Comparison of ENCODE assay signal across 30 cellular contexts in genomic region chr10:72828294-72828693, GRCh38.
"Had no signal": no experiment of that assay in that cellular context is flagged by ENCODE, and none has a peak within 500 bp of the region (broad histone marks: within the 10 kb centered on the region; RNA-seq: fewer than 3 reads in every experiment).

No MANE protein-coding gene starts in this region.

- H3K4me3 ChIP-seq: left lung, lower lobe of right lung, pancreas, prostate gland, skin epidermis, stomach, thoracic aorta, tibial nerve, uterus had no signal

- DNase-seq: hypothalamus; immature natural killer cell; left colon; left lung; lower lobe of right lung; mammary epithelial cell; mesenchymal stem cell; naive B cell; nucleus accumbens; posterior cingulate gyrus; retina; stimulated activated CD4-positive, alpha-beta T cell treated with anti-CD3 and anti-CD28 coated beads, Interleukin-12 subunit alpha, Interleukin-12 subunit beta, amount 100 ng/mL, for 4 hours; stimulated activated CD4-positive, alpha-beta T cell treated with anti-CD3 and anti-CD28 coated beads, Interleukin-15, amount 100 ng/mL, for 24 hours; stimulated activated CD4-positive, alpha-beta T cell treated with anti-CD3 and anti-CD28 coated beads, Interleukin-2, amount 100 ng/mL, for 24 hours; stimulated activated CD4-positive, alpha-beta T cell treated with anti-CD3 and anti-CD28 coated beads, Interleukin-4, amount 100 ng/mL, for 1 hour; stimulated activated naive B cell treated with anti-CD40 and anti-IgM and Interleukin-4, amounts not matched to agents 10 μg/mL and 1 μg/mL and 100 μg/mL, for 72 hours; stimulated activated naive CD8-positive, alpha-beta T cell treated with anti-CD3 and anti-CD28 coated beads, Interleukin-15, Interleukin-2, amounts not matched to agents 100 U/mL and 50 U/mL, for 24 hours; uterus had no signal

- FAIRE-seq: islet of Langerhans, pancreas had no signal

- H3K9me3 Mint-ChIP-seq: immature natural killer cell; naive B cell; natural killer cell treated with Interleukin-12 subunit alpha and Interleukin-12 subunit beta and Interleukin-15 and Interleukin-18, amount 100 ng/mL, for 72 hours; neural crest cell; stimulated activated naive B cell treated with anti-CD40 and anti-IgM and Interleukin-4, amounts not matched to agents 10 μg/mL and 1 μg/mL and 100 μg/mL, for 72 hours; type B pancreatic cell had no signal

- H3K27ac ChIP-seq: left lung, lower lobe of right lung, pancreas, prostate gland, skin epidermis, thoracic aorta, tibial nerve had no signal

- H3K9me3 ChIP-seq: left lung, lower lobe of right lung, pancreas, prostate gland, stomach, thoracic aorta, tibial nerve, uterus had no signal

- H3K27me3 ChIP-seq: left lung, pancreas, stomach, tibial nerve, uterus had no signal

- H3K4me1 Mint-ChIP-seq: immature natural killer cell, neural crest cell had no signal

- H3K4me3 Mint-ChIP-seq: immature natural killer cell; naive B cell; natural killer cell treated with Interleukin-12 subunit alpha and Interleukin-12 subunit beta and Interleukin-15 and Interleukin-18, amount 100 ng/mL, for 72 hours; neural crest cell; stimulated activated naive B cell treated with anti-CD40 and anti-IgM and Interleukin-4, amounts not matched to agents 10 μg/mL and 1 μg/mL and 100 μg/mL, for 72 hours; type B pancreatic cell had no signal

- ATAC-seq: left colon; left lung; lower lobe of right lung; natural killer cell treated with Interleukin-12 subunit alpha and Interleukin-12 subunit beta and Interleukin-15 and Interleukin-18, amount 100 ng/mL, for 72 hours; right cardiac atrium; sciatic nerve; stimulated activated naive B cell treated with anti-CD40 and anti-IgM and Interleukin-4, amounts not matched to agents 10 μg/mL and 1 μg/mL and 100 μg/mL, for 72 hours; stimulated activated naive CD8-positive, alpha-beta T cell treated with anti-CD3 and anti-CD28 coated beads, Interleukin-15, Interleukin-2, amounts not matched to agents 100 U/mL and 50 U/mL, for 24 hours had no signal

- H3K4me1 ChIP-seq: prostate gland had no signal

- H3K36me3 ChIP-seq: left lung, lower lobe of right lung, pancreas, prostate gland, stomach, thoracic aorta, tibial nerve, uterus had no signal

- H3K27me3 Mint-ChIP-seq: naive B cell; natural killer cell treated with Interleukin-12 subunit alpha and Interleukin-12 subunit beta and Interleukin-15 and Interleukin-18, amount 100 ng/mL, for 72 hours; stimulated activated naive B cell treated with anti-CD40 and anti-IgM and Interleukin-4, amounts not matched to agents 10 μg/mL and 1 μg/mL and 100 μg/mL, for 72 hours; type B pancreatic cell had no signal

- H3K36me3 Mint-ChIP-seq: natural killer cell treated with Interleukin-12 subunit alpha and Interleukin-12 subunit beta and Interleukin-15 and Interleukin-18, amount 100 ng/mL, for 72 hours; stimulated activated naive B cell treated with anti-CD40 and anti-IgM and Interleukin-4, amounts not matched to agents 10 μg/mL and 1 μg/mL and 100 μg/mL, for 72 hours; type B pancreatic cell had no signal

- H3K27ac Mint-ChIP-seq: immature natural killer cell; naive B cell; natural killer cell treated with Interleukin-12 subunit alpha and Interleukin-12 subunit beta and Interleukin-15 and Interleukin-18, amount 100 ng/mL, for 72 hours; stimulated activated naive B cell treated with anti-CD40 and anti-IgM and Interleukin-4, amounts not matched to agents 10 μg/mL and 1 μg/mL and 100 μg/mL, for 72 hours; type B pancreatic cell had no signal
